In genomic region chr3:152121292-152121654, GRCh38 we compare ENCODE assay signal across 15 cellular contexts.
DNase-seq lines count a peak whose midpoint lies in the region; ATAC-seq and TF ChIP-seq lines count a peak whose summit lies in the region.
"Had no signal": no experiment of that assay in that cellular context is flagged by ENCODE, and none has a peak within 500 bp of the region (broad histone marks: within the 10 kb centered on the region; RNA-seq: fewer than 3 reads in every experiment).

No MANE protein-coding gene starts in this region.

- H3K9me3 ChIP-seq in GM23248 (ENCODE audit: low read depth) (no peaks in the 10 kb centered on the region), SJSA1 (replicated peaks) (no peaks in the 10 kb centered on the region), skeletal muscle satellite cell (replicated peaks; ENCODE audit: low read length) (no peaks in the 10 kb centered on the region), esophagus muscularis mucosa (no peaks in the 10 kb centered on the region), Karpas-422 (ENCODE audit: low read length) (no peaks in the 10 kb centered on the region), body of pancreas (no peaks in the 10 kb centered on the region)
- H3K9me3 ChIP-seq: stomach had no signal

- 0% methylated on average over 1 of the region's 1 CpG for WGBS in GM23248 (ENCODE audit: low coverage in 1 of 2, low lambda C conversion rate in 2 of 2, missing lambda C conversion rate in 2 of 2), 2 experiments
- 60% methylated on average over 1 of the region's 1 CpG for WGBS in esophagus muscularis mucosa
- 74 to 78% methylated on average over 1 of the region's 1 CpG for WGBS in body of pancreas, 2 donors

- POLR2A ChIA-PET in HEK293T (lab: Yijun Ruan, JAX): no interaction called here

- H3K9me2 ChIP-seq in GM23248 (ENCODE audit: insufficient read depth): no peaks in the 10 kb centered on the region
- no peaks in the 10 kb centered on the region for H3K9me2 ChIP-seq in Karpas-422 (replicated peaks; ENCODE audit: insufficient read depth, low read length)

- H2AFZ ChIP-seq in GM23248: no peak overlapping the region
- H2AFZ ChIP-seq in Karpas-422 (ENCODE audit: low read length): no peak overlapping the region
- H2AFZ ChIP-seq: GM23338 had no signal

- H3K79me2 ChIP-seq in GM23248 (ENCODE audit: insufficient read depth): no peaks in the 10 kb centered on the region
- no peaks in the 10 kb centered on the region for H3K79me2 ChIP-seq in Karpas-422 (ENCODE audit: low read length)

- no peak for TF ChIP-seq EP300 in esophagus muscularis mucosa (IDR thresholded peaks at IDR 0.05)

- peaks cover 30% of the 10 kb centered on the region for H3F3A ChIP-seq in GM23248 (ENCODE audit: insufficient read depth)

- TF ChIP-seq POLR2A in esophagus muscularis mucosa (IDR thresholded peaks at IDR 0.05; ENCODE audit: low read depth): no peak
- no peak for TF ChIP-seq POLR2A in body of pancreas (IDR thresholded peaks at IDR 0.05)

- peak overlapping the region; percentile 65 for H3K27ac ChIP-seq in GM23248
- H3K27ac ChIP-seq in SJSA1: peak overlapping the region; percentile 61
- H3K27ac ChIP-seq in esophagus muscularis mucosa (replicated peaks in 1 of 4): no peak overlapping the region
- H3K27ac ChIP-seq in Karpas-422 (ENCODE audit: low read length): no peak overlapping the region
- no peak overlapping the region for H3K27ac ChIP-seq in body of pancreas
- H3K27ac ChIP-seq: stomach had no signal

- H3K4me1 ChIP-seq in GM23248 (ENCODE audit: insufficient read depth): peaks cover 35% of the 10 kb centered on the region
- H3K4me1 ChIP-seq in SJSA1 (replicated peaks): peaks cover 29% of the 10 kb centered on the region
- H3K4me1 ChIP-seq in skeletal muscle satellite cell (ENCODE audit: control insufficient read depth, insufficient read depth, low read length): peaks cover 42% of the 10 kb centered on the region
- H3K4me1 ChIP-seq in esophagus muscularis mucosa: no peaks in the 10 kb centered on the region
- H3K4me1 ChIP-seq in Karpas-422 (ENCODE audit: low read length): peaks cover 4% of the 10 kb centered on the region; the same call in 1 of the 2 replicates
- H3K4me1 ChIP-seq in body of pancreas: no peaks in the 10 kb centered on the region
- H3K4me1 ChIP-seq: stomach had no signal

- TF ChIP-seq CTCF in fibroblast of pulmonary artery (IDR thresholded peaks at IDR 0.05; ENCODE audit: low read length, missing control alignments): no peak
- TF ChIP-seq CTCF in esophagus muscularis mucosa (IDR thresholded peaks at IDR 0.05): no peak
- TF ChIP-seq CTCF in body of pancreas (IDR thresholded peaks at IDR 0.05): no peak

- intact Hi-C loops in esophagus muscularis mucosa (cut with DNase I): no loop called here
- intact Hi-C loops in body of pancreas (cut with DNase I): no loop called here

- H3K4me3 ChIP-seq in GM23248 (peak overlapping the region; percentile 31; the same call in 1 of the 2 replicates), SJSA1 (no peak overlapping the region), fibroblast of pulmonary artery (replicated peaks; ENCODE audit: low read depth, low read length) (no peak overlapping the region), skeletal muscle satellite cell (ENCODE audit: low read length) (no peak overlapping the region), esophagus muscularis mucosa (no peak overlapping the region), Karpas-422 (ENCODE audit: low read length) (no peak overlapping the region), body of pancreas (no peak overlapping the region)
- H3K4me3 ChIP-seq: GM23338, stomach had no signal

- peak overlapping the region; percentile 75 for H3K4me2 ChIP-seq in GM23248 (ENCODE audit: unreplicated experiment)
- peak overlapping the region; percentile 49 for H3K4me2 ChIP-seq in skeletal muscle satellite cell (ENCODE audit: low read length)
- no peak overlapping the region for H3K4me2 ChIP-seq in Karpas-422 (ENCODE audit: low read depth, low read length, poor library complexity, severe bottlenecking)
- H3K4me2 ChIP-seq: GM23338 had no signal

- ATAC-seq in body of pancreas: no peak
- ATAC-seq: GM23338; naive thymus-derived CD4-positive, alpha-beta T cell had no signal

- CTCF ChIA-PET in HEK293T (lab: Yijun Ruan, JAX): no interaction called here

- H3K27me3 ChIP-seq in GM23248 (replicated peaks; ENCODE audit: insufficient read depth) (no peaks in the 10 kb centered on the region), SJSA1 (replicated peaks) (no peaks in the 10 kb centered on the region), skeletal muscle satellite cell (ENCODE audit: control insufficient read depth, insufficient read depth, low read length) (no peaks in the 10 kb centered on the region), esophagus muscularis mucosa (no peaks in the 10 kb centered on the region), Karpas-422 (ENCODE audit: low read length) (no peaks in the 10 kb centered on the region), body of pancreas (no peaks in the 10 kb centered on the region)
- H3K27me3 ChIP-seq: stomach had no signal

- H4K20me1 ChIP-seq in GM23248 (ENCODE audit: insufficient read depth) (no peaks in the 10 kb centered on the region), Karpas-422 (ENCODE audit: insufficient read depth, low read depth, low read length) (no peaks in the 10 kb centered on the region)

- H3K9ac ChIP-seq in GM23248: no peak overlapping the region
- H3K9ac ChIP-seq in skeletal muscle satellite cell (ENCODE audit: low read depth, low read length): peak overlapping the region; percentile 45
- no peak overlapping the region for H3K9ac ChIP-seq in Karpas-422 (ENCODE audit: low read length)

- no peaks in the 10 kb centered on the region for H3K36me3 ChIP-seq in GM23248 (ENCODE audit: low read depth)
- H3K36me3 ChIP-seq in SJSA1: no peaks in the 10 kb centered on the region
- no peaks in the 10 kb centered on the region for H3K36me3 ChIP-seq in skeletal muscle satellite cell (ENCODE audit: insufficient read depth, low read length)
- H3K36me3 ChIP-seq in esophagus muscularis mucosa: no peaks in the 10 kb centered on the region
- no peaks in the 10 kb centered on the region for H3K36me3 ChIP-seq in Karpas-422 (ENCODE audit: insufficient read depth, low read length)
- H3K36me3 ChIP-seq in body of pancreas (replicated peaks in 1 of 2; ENCODE audit: insufficient read depth in 1 of 2, low read depth in 2 of 2): no peaks in the 10 kb centered on the region
- H3K36me3 ChIP-seq: stomach had no signal

- in situ Hi-C loops in GM23248 (cut with MboI): no loop called here

- peak; percentile 92 for DNase-seq in GM23248
- DNase-seq in SJSA1 (ENCODE audit: low read depth in 1 of 2, low spot score in 2 of 2): peak in 1 of 2 experiments; percentile 52
- DNase-seq in fibroblast of pulmonary artery (ENCODE audit: low read depth): peak; percentile 95
- no peak for DNase-seq in HEK293T (ENCODE audit: extremely low spot score)
- no peak for DNase-seq in esophagus muscularis mucosa (ENCODE audit: extremely low spot score)
- no peak for DNase-seq in Karpas-422
- DNase-seq in body of pancreas: no peak
- DNase-seq: activated CD4-positive, CD25-positive, alpha-beta regulatory T cell; activated T-cell treated with anti-CD3 and anti-CD28 coated beads, Interleukin-2, amount 50 U/mL, for 72 hours; naive thymus-derived CD4-positive, alpha-beta T cell; NCI-H2227 treated with DMSO at 0.1 percent for 48 hours; SHP77 treated with DMSO at 0.1 percent for 48 hours; stomach had no signal

TF ChIP-seq in HEK293T, 16 proteins besides CTCF, POLR2A, EP300 and RAD21:
- no peak for TF ChIP-seq FOXM1 (IDR thresholded peaks at IDR 0.05; ENCODE audit: borderline replicate concordance)
- no peak for TF ChIP-seq ZNF384 (IDR thresholded peaks at IDR 0.05)
- TF ChIP-seq ARNT (IDR thresholded peaks at IDR 0.05): no peak
- TF ChIP-seq TARDBP (IDR thresholded peaks at IDR 0.05): no peak
- no peak for TF ChIP-seq FOXK2 (IDR thresholded peaks at IDR 0.05)
- no peak for TF ChIP-seq CTBP1 (IDR thresholded peaks at IDR 0.05; ENCODE audit: borderline replicate concordance)
- TF ChIP-seq SUZ12 (IDR thresholded peaks at IDR 0.05): no peak
- no peak for TF ChIP-seq NFRKB (IDR thresholded peaks at IDR 0.05)
- no peak for TF ChIP-seq FOXA1 (IDR thresholded peaks at IDR 0.05)
- no peak for TF ChIP-seq SP1 (IDR thresholded peaks at IDR 0.05)
- TF ChIP-seq LEF1 (IDR thresholded peaks at IDR 0.05; ENCODE audit: borderline replicate concordance): no peak
- no peak for TF ChIP-seq BHLHE40 (IDR thresholded peaks at IDR 0.05; ENCODE audit: borderline replicate concordance)

Comparison
In these comparisons a context has a peak if more than half of its experiments do, and no peak if none do; other contexts are left out.
1. DNase-seq: peak in GM23248 (single experiment) and fibroblast of pulmonary artery (single experiment); none in HEK293T (single experiment), esophagus muscularis mucosa (single experiment), Karpas-422 (single experiment) and body of pancreas (0 of 4).
2. H3K27ac ChIP-seq: peak in GM23248 (single experiment) and SJSA1 (single experiment); none in esophagus muscularis mucosa (0 of 4), Karpas-422 (single experiment) and body of pancreas (0 of 4).